Comparison of ENCODE assay signal across 8 cellular contexts in the genomic region with DNA sequence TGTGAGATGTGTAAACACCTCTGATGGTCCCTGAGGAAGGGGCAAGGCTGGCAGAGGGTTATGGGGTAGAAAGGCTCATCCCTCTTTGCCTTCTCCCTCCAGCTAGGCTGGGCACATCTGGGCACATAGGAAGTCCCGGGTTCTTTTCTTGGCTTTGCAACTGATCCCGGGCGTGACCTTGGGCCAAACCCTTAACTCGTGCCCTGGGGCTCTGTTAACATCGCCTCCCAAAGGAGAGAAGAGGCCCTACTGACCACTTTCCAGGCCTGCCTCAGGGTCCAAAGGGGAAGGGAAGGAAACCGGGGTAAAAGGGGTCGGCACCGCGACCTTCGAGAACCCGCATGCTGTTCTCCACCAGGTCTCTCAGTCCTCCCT. TPM values are rescaled to one million over a fixed set of nuclear protein-coding genes. Genes with fewer than 3 reads are reported as not detected.
DNase-seq lines count a peak whose midpoint lies in the region; ATAC-seq and TF ChIP-seq lines count a peak whose summit lies in the region.

No MANE protein-coding gene starts in this region.

- no peaks in the 10 kb centered on the region for H4K20me1 ChIP-seq in KMS-11 (ENCODE audit: insufficient read depth)

- CTCF ChIA-PET in naive thymus-derived CD4-positive, alpha-beta T cell (lab: Charles Lee), result interaction anchor here (1.0 to 20.2 kb wide), 5 partner anchors 10 to 86 kb away, joined by 3 to 578 read pairs (median 9); a partner anchor contains a TSS

- H3K27me3 ChIP-seq in ACC112 (ENCODE audit: insufficient read depth, low read length) (no peaks in the 10 kb centered on the region), KMS-11 (ENCODE audit: insufficient read depth, low read depth) (no peaks in the 10 kb centered on the region)
- no peaks in the 10 kb centered on the region for H3K27me3 ChIP-seq in naive thymus-derived CD4-positive, alpha-beta T cell (ENCODE audit: control insufficient read depth in 2 of 2, insufficient read depth in 2 of 2, low read length in 2 of 2)

- H3K4me1 ChIP-seq in ACC112 (ENCODE audit: control insufficient read depth, insufficient read depth, low read length, unreplicated experiment) (peaks cover 19% of the 10 kb centered on the region), KMS-11 (ENCODE audit: low read depth, poor library complexity, severe bottlenecking) (peaks cover 16% of the 10 kb centered on the region)
- H3K4me1 ChIP-seq in naive thymus-derived CD4-positive, alpha-beta T cell (ENCODE audit: control insufficient read depth in 2 of 2, insufficient read depth in 2 of 2, low read length in 2 of 2), result peaks cover 27 to 35% of the 10 kb centered on the region in 2 donors

- H3K4me3 ChIP-seq in ACC112 (ENCODE audit: low read depth, low read length) (peak overlapping the region; percentile 76), KMS-11 (IDR thresholded peaks at IDR 0.05; ENCODE audit: insufficient read depth, low read depth, low read length) (peak overlapping the region; percentile 70)
- peak overlapping the region; percentile 97 for H3K4me3 ChIP-seq in naive thymus-derived CD4-positive, alpha-beta T cell (ENCODE audit: low read length)

- intact Hi-C loops in dendritic cell treated with granulocyte-macrophage colony-stimulating factor and Interleukin-4, amounts not matched to agents 40 ng/mL and 50 ng/mL, for 4 days (cut with micrococcal nuclease), result no loop called here
- intact Hi-C loops in naive thymus-derived CD4-positive, alpha-beta T cell (cut with micrococcal nuclease), result loop anchor here (1.0 to 10.0 kb wide), 10 partner anchors 64 to 935 kb away; a partner anchor contains a TSS
- intact Hi-C loops in posterior cingulate gyrus (cut with DNase I), result no loop called here

- no peak for ATAC-seq in naive thymus-derived CD4-positive, alpha-beta T cell
- no peak for ATAC-seq in GM21528 (IDR thresholded peaks at IDR 0.05; ENCODE audit: low FRiP score, unreplicated experiment)

- H3K9ac ChIP-seq in KMS-11, result no peak overlapping the region

- H3K27me3 Mint-ChIP-seq in dendritic cell treated with granulocyte-macrophage colony-stimulating factor and Interleukin-4, amounts not matched to agents 40 ng/mL and 50 ng/mL, for 4 days, result peaks cover 5% of the 10 kb centered on the region
- H3K27me3 Mint-ChIP-seq in naive thymus-derived CD4-positive, alpha-beta T cell, result no peaks in the 10 kb centered on the region

- peak overlapping the region; percentile 45; the same call in 1 of the 2 replicates for H3K4me2 ChIP-seq in KMS-11

- peaks cover 65% of the 10 kb centered on the region for H3K4me1 Mint-ChIP-seq in dendritic cell treated with granulocyte-macrophage colony-stimulating factor and Interleukin-4, amounts not matched to agents 40 ng/mL and 50 ng/mL, for 4 days (ENCODE audit: low read depth)
- peaks cover 21 to 62% (median 49%) of the 10 kb centered on the region in 7 donors for H3K4me1 Mint-ChIP-seq in naive thymus-derived CD4-positive, alpha-beta T cell

- DNase-seq in naive thymus-derived CD4-positive, alpha-beta T cell, result no peak
- DNase-seq in posterior cingulate gyrus (no peak), ACHN (no peak), NCI-H2171 treated with DMSO at 0.1 percent for 48 hours (lab: John Stamatoyannopoulos, UW) (no peak)

- H3K27ac Mint-ChIP-seq in dendritic cell treated with granulocyte-macrophage colony-stimulating factor and Interleukin-4, amounts not matched to agents 40 ng/mL and 50 ng/mL, for 4 days, result peak overlapping the region; percentile 97
- peak overlapping the region in 8 of 9 donors; percentile 13 to 70 (median 60) for H3K27ac Mint-ChIP-seq in naive thymus-derived CD4-positive, alpha-beta T cell

- no peaks in the 10 kb centered on the region for H3K9me3 Mint-ChIP-seq in dendritic cell treated with granulocyte-macrophage colony-stimulating factor and Interleukin-4, amounts not matched to agents 40 ng/mL and 50 ng/mL, for 4 days
- H3K9me3 Mint-ChIP-seq in naive thymus-derived CD4-positive, alpha-beta T cell, result no peaks in the 10 kb centered on the region

- peaks cover 41% of the 10 kb centered on the region for H3K36me3 Mint-ChIP-seq in dendritic cell treated with granulocyte-macrophage colony-stimulating factor and Interleukin-4, amounts not matched to agents 40 ng/mL and 50 ng/mL, for 4 days (ENCODE audit: low read depth)
- peaks cover 0 to 31% (median 0%) of the 10 kb centered on the region in 5 donors for H3K36me3 Mint-ChIP-seq in naive thymus-derived CD4-positive, alpha-beta T cell

- peak overlapping the region; percentile 94 for H3K4me3 Mint-ChIP-seq in dendritic cell treated with granulocyte-macrophage colony-stimulating factor and Interleukin-4, amounts not matched to agents 40 ng/mL and 50 ng/mL, for 4 days
- peak overlapping the region; percentile 65 to 98 (median 87) for H3K4me3 Mint-ChIP-seq in naive thymus-derived CD4-positive, alpha-beta T cell

- no peak overlapping the region for H3K27ac ChIP-seq in ACC112 (ENCODE audit: low read depth, low read length)
- no peak overlapping the region for H3K27ac ChIP-seq in KMS-11
- peak overlapping the region; percentile 84 for H3K27ac ChIP-seq in naive thymus-derived CD4-positive, alpha-beta T cell (ENCODE audit: low read depth, low read length)

- H3K79me2 ChIP-seq in ACC112 (ENCODE audit: control insufficient read depth, insufficient read depth, low read length, unreplicated experiment), result peaks cover 6% of the 10 kb centered on the region
- H3K79me2 ChIP-seq in KMS-11 (ENCODE audit: insufficient read depth, low read depth), result no peaks in the 10 kb centered on the region

- POLR2A ChIA-PET in naive thymus-derived CD4-positive, alpha-beta T cell (lab: Charles Lee), result interaction anchor here (0.6 to 21.2 kb wide), 13 partner anchors 14 to 1090 kb away, joined by 3 to 730 read pairs (median 5); a partner anchor contains a TSS

- in situ Hi-C loops in ACHN (cut with HindIII; ENCODE audit: low pct_ligation_motif_present, low pct_unique_long_range_greater_than_20kb, low sequenced_read_pairs), result no loop called here

- H3K36me3 ChIP-seq in ACC112 (ENCODE audit: insufficient read depth, low read length), result no peaks in the 10 kb centered on the region
- H3K36me3 ChIP-seq in KMS-11 (ENCODE audit: insufficient read depth), result no peaks in the 10 kb centered on the region
- H3K36me3 ChIP-seq in naive thymus-derived CD4-positive, alpha-beta T cell (ENCODE audit: control insufficient read depth in 2 of 3, insufficient read depth in 3 of 3, low read length in 3 of 3), result no peaks in the 10 kb centered on the region

- H2AFZ ChIP-seq in ACC112 (ENCODE audit: low read length, unreplicated experiment) (peak overlapping the region; percentile 92), KMS-11 (ENCODE audit: low read depth) (peak overlapping the region; percentile 76; the same call in 1 of the 2 replicates)

- no peak for TF ChIP-seq CTCF in KMS-11 (conservative IDR thresholded peaks at IDR 0.05; ENCODE audit: low read depth, low read length)

- no peaks in the 10 kb centered on the region for H3K9me3 ChIP-seq in naive thymus-derived CD4-positive, alpha-beta T cell (ENCODE audit: control insufficient read depth in 2 of 3, low read length in 3 of 3)

RNA-seq across cellular contexts. Expression of a gene that starts 0.5 kb away (rescaled TPM):
- total RNA-seq in naive thymus-derived CD4-positive, alpha-beta T cell, result 10 to 100 TPM; 11.1 to 67.5 (median 16.4) TPM
- 10 to 100 TPM; 12.8 to 17.4 TPM for polyA plus RNA-seq in naive thymus-derived CD4-positive, alpha-beta T cell

RNA-seq across cellular contexts. Expression of a gene that starts 2.3 kb away (rescaled TPM):
- total RNA-seq in naive thymus-derived CD4-positive, alpha-beta T cell, result 10 to 100 TPM; 32.1 to 71.1 (median 66.1) TPM
- polyA plus RNA-seq in naive thymus-derived CD4-positive, alpha-beta T cell, result 10 to 100 TPM; 35.2 to 35.3 TPM

RNA-seq across cellular contexts. Expression of a gene that starts 44.6 kb away (rescaled TPM):
- 100 to 1,000 TPM in 1 of 5 experiments, 10 to 100 TPM in 4; 10.9 to 486 (median 28.5) TPM for total RNA-seq in naive thymus-derived CD4-positive, alpha-beta T cell
- polyA plus RNA-seq in naive thymus-derived CD4-positive, alpha-beta T cell, result 100 to 1,000 TPM; 134 to 150 TPM

RNA-seq across cellular contexts. Expression of a gene that starts 50.0 kb away (rescaled TPM):
- 100 to 1,000 TPM in 1 of 5 experiments, 10 to 100 TPM in 4; 26.7 to 196 (median 37.7) TPM for total RNA-seq in naive thymus-derived CD4-positive, alpha-beta T cell
- 10 to 100 TPM; 53.4 to 54.1 TPM for polyA plus RNA-seq in naive thymus-derived CD4-positive, alpha-beta T cell

Comparison
In these comparisons a context has a peak if more than half of its experiments do, and no peak if none do; other contexts are left out.
1. intact Hi-C loops: an anchor here in naive thymus-derived CD4-positive, alpha-beta T cell (1.0 to 10.0 kb wide); none called in dendritic cell treated with granulocyte-macrophage colony-stimulating factor and Interleukin-4, amounts not matched to agents 40 ng/mL and 50 ng/mL, for 4 days and posterior cingulate gyrus.